ENCODE assay signal across 18 cellular contexts in genomic region chr1:209706622-209707021, GRCh38. TPM values are rescaled to one million over a fixed set of nuclear protein-coding genes. Genes with fewer than 3 reads are reported as not detected.
"Had no signal": no experiment of that assay in that cellular context is flagged by ENCODE, and none has a peak within 500 bp of the region (broad histone marks: within the 10 kb centered on the region; RNA-seq: fewer than 3 reads in every experiment).

No MANE protein-coding gene starts in this region.

- H3K9me3 Mint-ChIP-seq: endodermal cell; naive thymus-derived CD8-positive, alpha-beta T cell had no signal

- H3K4me3 Mint-ChIP-seq: endodermal cell; naive thymus-derived CD8-positive, alpha-beta T cell; stimulated activated naive B cell treated with anti-CD40 and anti-IgM and Interleukin-4, amounts not matched to agents 10 μg/mL and 1 μg/mL and 100 μg/mL, for 72 hours had no signal

- H3K36me3 Mint-ChIP-seq: stimulated activated naive B cell treated with anti-CD40 and anti-IgM and Interleukin-4, amounts not matched to agents 10 μg/mL and 1 μg/mL and 100 μg/mL, for 72 hours had no signal

- H3K27ac Mint-ChIP-seq: endodermal cell; naive thymus-derived CD8-positive, alpha-beta T cell; stimulated activated naive B cell treated with anti-CD40 and anti-IgM and Interleukin-4, amounts not matched to agents 10 μg/mL and 1 μg/mL and 100 μg/mL, for 72 hours had no signal

- ATAC-seq: left colon; mucosa of descending colon; naive thymus-derived CD8-positive, alpha-beta T cell; stimulated activated naive B cell treated with anti-CD40 and anti-IgM and Interleukin-4, amounts not matched to agents 10 μg/mL and 1 μg/mL and 100 μg/mL, for 72 hours had no signal

- DNase-seq: effector CD4-positive, alpha-beta T cell; endodermal cell; foreskin melanocyte; left colon; mucosa of descending colon; naive thymus-derived CD8-positive, alpha-beta T cell; posterior cingulate gyrus; sigmoid colon; stimulated activated CD4-positive, alpha-beta T cell treated with anti-CD3 and anti-CD28 coated beads, Interleukin-2, amount 100 ng/mL, for 24 hours; stimulated activated CD4-positive, alpha-beta T cell treated with anti-CD3 and anti-CD28 coated beads, Interleukin-4, amount 100 ng/mL, for 4 hours; stimulated activated naive B cell treated with anti-CD40 and anti-IgM and Interleukin-4, amounts not matched to agents 10 μg/mL and 1 μg/mL and 100 μg/mL, for 72 hours; trophoblast cell had no signal

- H3K4me1 Mint-ChIP-seq: endodermal cell had no signal

RNA-seq across cellular contexts. Expression of gene HSD11B1, which starts 2.0 kb away (rescaled TPM):
- total RNA-seq: dermis microvascular lymphatic vessel endothelial cell; endodermal cell; endothelial cell of umbilical vein; mammary epithelial cell; naive thymus-derived CD8-positive, alpha-beta T cell; osteocyte had no signal

RNA-seq across cellular contexts. Expression of gene G0S2, which starts 31.4 kb away (rescaled TPM):
- total RNA-seq: endodermal cell; naive thymus-derived CD8-positive, alpha-beta T cell had no signal

RNA-seq across cellular contexts. Expression of gene TRAF3IP3, which starts 49.2 kb away (rescaled TPM):
- total RNA-seq: dermis microvascular lymphatic vessel endothelial cell, endodermal cell, endothelial cell of umbilical vein, kidney epithelial cell, osteocyte, pulmonary artery endothelial cell had no signal
